Comparison of ENCODE assay signal across 8 cellular contexts in genomic region chr3:5304789-5305680, GRCh38.
A peak's percentile ranks its signal among the peaks of the same experiment; 100 is the strongest.
DNase-seq lines count a peak whose midpoint lies in the region; ATAC-seq and TF ChIP-seq lines count a peak whose summit lies in the region.

No MANE protein-coding gene starts in this region.

- no peak overlapping the region for H3K56ac ChIP-seq in IMR-90 (ENCODE audit: extremely low read depth, insufficient read depth, low read length)

- H3K27me3 ChIP-seq in IMR-90 (ENCODE audit: control insufficient read depth, insufficient read depth, low read length): no peaks in the 10 kb centered on the region
- H3K27me3 ChIP-seq in breast epithelium: no peaks in the 10 kb centered on the region
- peaks cover 0 to 2% of the 10 kb centered on the region in 2 donors for H3K27me3 ChIP-seq in aorta (ENCODE audit: control insufficient read depth in 1 of 2, insufficient read depth in 2 of 2, low read length in 1 of 2)

- no peaks in the 10 kb centered on the region for H3K9me1 ChIP-seq in IMR-90 (ENCODE audit: insufficient read depth, low read length)

- no peak overlapping the region for H2AK9ac ChIP-seq in IMR-90 (replicated peaks; ENCODE audit: low read depth, low read length, poor library complexity)

- no peak overlapping the region for H3K27ac Mint-ChIP-seq in stimulated activated naive CD8-positive, alpha-beta T cell treated with anti-CD3 and anti-CD28 coated beads, Interleukin-15, amount 100 ng/mL, for 72 hours

- no peaks in the 10 kb centered on the region for H3K36me3 ChIP-seq in IMR-90 (ENCODE audit: control insufficient read depth, insufficient read depth, low read length)
- no peaks in the 10 kb centered on the region for H3K36me3 ChIP-seq in breast epithelium
- no peaks in the 10 kb centered on the region for H3K36me3 ChIP-seq in aorta (ENCODE audit: control insufficient read depth in 1 of 2, insufficient read depth in 2 of 2, low read length in 1 of 2)

- no peak overlapping the region for H3K14ac ChIP-seq in IMR-90 (replicated peaks; ENCODE audit: low read depth, low read length)

- H2BK20ac ChIP-seq in IMR-90 (ENCODE audit: low read depth, low read length): no peak overlapping the region; the same call in 1 of the 2 replicates

- no peak overlapping the region for H4K5ac ChIP-seq in IMR-90 (ENCODE audit: low read depth, low read length)

- H4K91ac ChIP-seq in IMR-90 (ENCODE audit: insufficient read depth, low read depth, low read length): no peak overlapping the region

- in situ Hi-C loops in IMR-90 (cut with MboI; ENCODE audit: low sequenced_read_pairs): no loop called here

- CTCF ChIA-PET in IMR-90 (lab: Yijun Ruan, JAX): no interaction called here

- H3K9me3 Mint-ChIP-seq in stimulated activated naive CD8-positive, alpha-beta T cell treated with anti-CD3 and anti-CD28 coated beads, Interleukin-15, amount 100 ng/mL, for 72 hours: no peaks in the 10 kb centered on the region

- TF ChIP-seq POLR2A in IMR-90 (IDR thresholded peaks at IDR 0.05; ENCODE audit: low read depth, low read length) (no peak), breast epithelium (IDR thresholded peaks at IDR 0.05) (no peak)

- H3K4me1 ChIP-seq in IMR-90 (ENCODE audit: control insufficient read depth, insufficient read depth, low read length) (no peaks in the 10 kb centered on the region), breast epithelium (no peaks in the 10 kb centered on the region), aorta (ENCODE audit: control insufficient read depth in 1 of 2, insufficient read depth in 2 of 2, low read length in 2 of 2) (no peaks in the 10 kb centered on the region)

- no TSS peak for BruUV-seq in IMR-90 (replicated peaks; lab: Mats Ljungman, UMichigan)

- H3K4me3 ChIP-seq in GM12864 (ENCODE audit: low read depth, low read length): no peak overlapping the region
- H3K4me3 ChIP-seq in IMR-90 (ENCODE audit: insufficient read depth, low read depth, low read length): no peak overlapping the region
- no peak overlapping the region for H3K4me3 ChIP-seq in breast epithelium
- H3K4me3 ChIP-seq in aorta (ENCODE audit: low read length in 2 of 2): no peak overlapping the region

- DNase-seq in GM12864 (ENCODE audit: low read depth): peak; percentile 24
- peak; percentile 44 for DNase-seq in IMR-90
- peak; percentile 58 for DNase-seq in RPMI8226
- DNase-seq in breast epithelium (ENCODE audit: low spot score in 2 of 2): no peak
- DNase-seq in left colon: peak; percentile 33 to 60
- peak; percentile 36 to 38 for DNase-seq in stimulated activated naive CD8-positive, alpha-beta T cell treated with anti-CD3 and anti-CD28 coated beads, Interleukin-15, amount 100 ng/mL, for 72 hours
- no peak for DNase-seq in aorta

- no peak overlapping the region for H2BK15ac ChIP-seq in IMR-90 (ENCODE audit: low read depth, low read length)

- H2AFZ ChIP-seq in IMR-90 (replicated peaks; ENCODE audit: low read length, poor library complexity): no peak overlapping the region

- H3K23ac ChIP-seq in IMR-90 (ENCODE audit: low read depth, low read length): no peak overlapping the region

- H3K4ac ChIP-seq in IMR-90 (ENCODE audit: low read depth, low read length): no peak overlapping the region

- H3K27ac ChIP-seq in IMR-90 (ENCODE audit: insufficient read depth, low read length) (no peak overlapping the region), breast epithelium (no peak overlapping the region), aorta (ENCODE audit: low read depth in 1 of 2, low read length in 2 of 2) (no peak overlapping the region)

- peak; percentile 72 for TF ChIP-seq RAD21 in IMR-90 (IDR thresholded peaks at IDR 0.05; ENCODE audit: low read length)

- peaks cover 5% of the 10 kb centered on the region for H3K4me1 Mint-ChIP-seq in stimulated activated naive CD8-positive, alpha-beta T cell treated with anti-CD3 and anti-CD28 coated beads, Interleukin-15, amount 100 ng/mL, for 72 hours

- H2BK120ac ChIP-seq in IMR-90 (ENCODE audit: low read depth, low read length): no peak overlapping the region

- no peaks in the 10 kb centered on the region for H3K79me1 ChIP-seq in IMR-90 (ENCODE audit: low read depth in 1 of 2, low read length in 2 of 2)

- no peaks in the 10 kb centered on the region for H4K20me1 ChIP-seq in IMR-90 (ENCODE audit: insufficient read depth, low read length)

- intact Hi-C loops in IMR-90 (cut with micrococcal nuclease): no loop called here
- intact Hi-C loops in breast epithelium (cut with DNase I; ENCODE audit: low total_unique reads): no loop called here
- intact Hi-C loops in left colon (cut with DNase I, micrococcal nuclease): no loop called here
- intact Hi-C loops in aorta (cut with DNase I): loop anchor here in 1 of 2 donors (5.0 kb wide), 1 partner anchor 667 kb away; no protein-coding TSS in a partner anchor

- no peak overlapping the region for H3K9ac ChIP-seq in IMR-90 (ENCODE audit: low read depth, low read length)

- no peak overlapping the region for H2BK5ac ChIP-seq in IMR-90 (ENCODE audit: low read depth, low read length, poor library complexity, severe bottlenecking)

- TF ChIP-seq CTCF in GM12864 (IDR thresholded peaks at IDR 0.05; ENCODE audit: low read depth, low read length, missing control alignments) (peak; percentile 79), IMR-90 (conservative IDR thresholded peaks at IDR 0.05; ENCODE audit: low read depth, low read length) (peak; percentile 63), breast epithelium (IDR thresholded peaks at IDR 0.05) (peak in 2 of 3 donors; percentile 41 to 55)

- H3K4me3 Mint-ChIP-seq in stimulated activated naive CD8-positive, alpha-beta T cell treated with anti-CD3 and anti-CD28 coated beads, Interleukin-15, amount 100 ng/mL, for 72 hours: no peak overlapping the region

- no peak overlapping the region for H4K8ac ChIP-seq in IMR-90 (ENCODE audit: low read depth in 2 of 2, low read length in 2 of 2)

- H2AK5ac ChIP-seq in IMR-90 (ENCODE audit: low read depth, low read length): no peak overlapping the region

- POLR2A ChIA-PET in IMR-90 (lab: Charles Lee; ENCODE audit: unreplicated experiment): no interaction called here

- H3K27me3 Mint-ChIP-seq in stimulated activated naive CD8-positive, alpha-beta T cell treated with anti-CD3 and anti-CD28 coated beads, Interleukin-15, amount 100 ng/mL, for 72 hours: peaks cover 6% of the 10 kb centered on the region

- H3K4me2 ChIP-seq in IMR-90 (ENCODE audit: low read depth, low read length): no peak overlapping the region

- ATAC-seq in GM21529 (IDR thresholded peaks at IDR 0.05; ENCODE audit: unreplicated experiment) (peak; percentile 87), IMR-90 (ENCODE audit: low read depth) (peak; percentile 85), left colon (peak; percentile 86), aorta (ENCODE audit: low FRiP score) (no peak)
- peak; percentile 74 for ATAC-seq in stimulated activated naive CD8-positive, alpha-beta T cell treated with anti-CD3 and anti-CD28 coated beads, Interleukin-15, amount 100 ng/mL, for 72 hours

- WGBS in IMR-90 (ENCODE audit: extremely low coverage in 2 of 2, insufficient read length in 1 of 2), 2 experiments: 20% methylated on average over 8 of the region's 13 CpGs; no CpG with 5 or more reads in 1 of the 2 experiments
- 14 to 16% methylated on average over 13 of the region's 13 CpGs for WGBS in aorta, 2 donors

- dilution Hi-C loops in IMR-90 (cut with HindIII; ENCODE audit: low sequenced_read_pairs, unreplicated experiment): no loop called here

- H3K9me3 ChIP-seq in IMR-90 (ENCODE audit: control insufficient read depth, insufficient read depth, low read length) (no peaks in the 10 kb centered on the region), breast epithelium (no peaks in the 10 kb centered on the region), aorta (ENCODE audit: control insufficient read depth, low read length) (no peaks in the 10 kb centered on the region)

- H3K18ac ChIP-seq in IMR-90 (ENCODE audit: low read depth, low read length): no peak overlapping the region

TF ChIP-seq in IMR-90, 13 proteins besides CTCF, POLR2A, EP300 and RAD21:
- peak; percentile 50 for TF ChIP-seq SMC3 (IDR thresholded peaks at IDR 0.05; ENCODE audit: low read depth, low read length)
- no peak for TF ChIP-seq MXI1 (IDR thresholded peaks at IDR 0.05; ENCODE audit: borderline replicate concordance, low read depth, low read length)
- TF ChIP-seq CEBPB (IDR thresholded peaks at IDR 0.05; ENCODE audit: low read depth, low read length): no peak
- TF ChIP-seq RFX5 (IDR thresholded peaks at IDR 0.05; ENCODE audit: low read depth, low read length): no peak
- TF ChIP-seq, protein P1, sequence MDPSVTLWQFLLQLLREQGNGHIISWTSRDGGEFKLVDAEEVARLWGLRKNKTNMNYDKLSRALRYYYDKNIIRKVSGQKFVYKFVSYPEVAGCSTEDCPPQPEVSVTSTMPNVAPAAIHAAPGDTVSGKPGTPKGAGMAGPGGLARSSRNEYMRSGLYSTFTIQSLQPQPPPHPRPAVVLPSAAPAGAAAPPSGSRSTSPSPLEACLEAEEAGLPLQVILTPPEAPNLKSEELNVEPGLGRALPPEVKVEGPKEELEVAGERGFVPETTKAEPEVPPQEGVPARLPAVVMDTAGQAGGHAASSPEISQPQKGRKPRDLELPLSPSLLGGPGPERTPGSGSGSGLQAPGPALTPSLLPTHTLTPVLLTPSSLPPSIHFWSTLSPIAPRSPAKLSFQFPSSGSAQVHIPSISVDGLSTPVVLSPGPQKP (IDR thresholded peaks at IDR 0.05; ENCODE audit: borderline replicate concordance, low read depth, low read length): no peak
- TF ChIP-seq NFE2L2 (IDR thresholded peaks at IDR 0.05; ENCODE audit: low read depth, low read length): no peak
TF ChIP-seq in IMR-90: peak in this region for 1.

Comparison
In these comparisons a context has a peak if more than half of its experiments do, and no peak if none do; other contexts are left out.
1. DNase-seq: peak in GM12864 (single experiment), IMR-90 (single experiment), RPMI8226 (single experiment), left colon (2 of 2) and stimulated activated naive CD8-positive, alpha-beta T cell treated with anti-CD3 and anti-CD28 coated beads, Interleukin-15, amount 100 ng/mL, for 72 hours (2 of 2); none in breast epithelium (0 of 2) and aorta (0 of 2).
2. Peak in every context shown above with its lines, with median percentiles within 50 percentile points of each other: CTCF ChIP-seq.